ENCODE assay signal across 9 cellular contexts in genomic region chr10:59176241-59177030, GRCh38. TPM values are rescaled to one million over a fixed set of nuclear protein-coding genes. Genes with fewer than 3 reads are reported as not detected.
DNase-seq lines count a peak whose midpoint lies in the region; ATAC-seq and TF ChIP-seq lines count a peak whose summit lies in the region.
"Had no signal": no experiment of that assay in that cellular context is flagged by ENCODE, and none has a peak within 500 bp of the region (broad histone marks: within the 10 kb centered on the region; RNA-seq: fewer than 3 reads in every experiment).

PHYHIPL (plus strand) TSS chr10:59176643; CDS start chr10:59176854, 211 bp downstream.

- WGBS in GM23248 (ENCODE audit: low coverage in 1 of 2, low lambda C conversion rate in 2 of 2, missing lambda C conversion rate in 2 of 2), 2 experiments, result 1 to 2% methylated on average over 40 to 58 of the region's 90 CpGs

- no peaks in the 10 kb centered on the region for H3K36me3 ChIP-seq in GM23248 (ENCODE audit: low read depth)

- H3K4me3 ChIP-seq in GM23248, result peak within 1 kb of the TSS; percentile 35; the same call in 1 of the 2 replicates
- H3K4me3 ChIP-seq in fibroblast of the aortic adventitia (ENCODE audit: low read depth, low read length), result peak within 1 kb of the TSS; percentile 4

- H3F3A ChIP-seq in GM23248 (ENCODE audit: insufficient read depth), result no peaks in the 10 kb centered on the region

- peak; percentile 28 for ATAC-seq in omental fat pad (ENCODE audit: low FRiP score)
- ATAC-seq in GM18498 (IDR thresholded peaks at IDR 0.05; ENCODE audit: unreplicated experiment), result no peak
- no peak for ATAC-seq in HG02798 (IDR thresholded peaks at IDR 0.05; ENCODE audit: poor library complexity, unreplicated experiment)
- ATAC-seq in GM21423 (IDR thresholded peaks at IDR 0.05; ENCODE audit: unreplicated experiment), result no peak

- in situ Hi-C loops in GM23248 (cut with MboI), result loop anchor here (25.0 kb wide), 1 partner anchor 664 kb away; the partner anchor contains the start of gene BICC1

- TF ChIP-seq CTCF in fibroblast of the aortic adventitia (IDR thresholded peaks at IDR 0.05; ENCODE audit: insufficient read depth, low read length) (no peak), omental fat pad (IDR thresholded peaks at IDR 0.05) (no peak)

- no peaks in the 10 kb centered on the region for H3K79me2 ChIP-seq in GM23248 (ENCODE audit: insufficient read depth)

- DNase-seq in GM23248, result peak; percentile 23
- peak; percentile 94 for DNase-seq in NCI-H748 (lab: John Stamatoyannopoulos, UW; ENCODE audit: unreplicated experiment)
- DNase-seq in fibroblast of the aortic adventitia (ENCODE audit: low read depth), result no peak
- no peak for DNase-seq in omental fat pad (ENCODE audit: low spot score)
- DNase-seq in GDM1 (lab: John Stamatoyannopoulos, UW), result no peak

- no peak within 1 kb of the TSS for H3K9ac ChIP-seq in GM23248

- H2AFZ ChIP-seq in GM23248, result no peak within 1 kb of the TSS

- no peaks in the 10 kb centered on the region for H4K20me1 ChIP-seq in GM23248 (ENCODE audit: insufficient read depth)

- H3K9me2 ChIP-seq in GM23248 (ENCODE audit: insufficient read depth), result no peaks in the 10 kb centered on the region

- H3K4me1 ChIP-seq in GM23248 (ENCODE audit: insufficient read depth), result no peaks in the 10 kb centered on the region

- H3K4me2 ChIP-seq in GM23248 (ENCODE audit: unreplicated experiment), result peak within 1 kb of the TSS; percentile 56

- H3K27me3 ChIP-seq in GM23248 (replicated peaks; ENCODE audit: insufficient read depth), result peaks cover 22% of the 10 kb centered on the region

- H3K9me3 ChIP-seq in GM23248 (ENCODE audit: low read depth), result no peaks in the 10 kb centered on the region

- H3K27ac ChIP-seq in GM23248, result no peak within 1 kb of the TSS

RNA-seq across cellular contexts. Expression of gene PHYHIPL, which starts in this region (rescaled TPM):
- total RNA-seq in GM23248 (2014; rRNA removed; shearing (Covaris generic)), result not detected in 2 replicates
- not detected in 2 replicates for polyA plus RNA-seq in GM23248 (2016; fragmentation: Nextera tagmentation; extraction: Ambion mirVana)
- total RNA-seq in fibroblast of the aortic adventitia (ENCODE audit: low replicate concordance) (not detected in 2 replicates), omental fat pad (not detected)
- total RNA-seq: dermis microvascular lymphatic vessel endothelial cell had no signal

Comparison
In these comparisons a context has a peak if more than half of its experiments do, and no peak if none do; other contexts are left out.
1. Peak in DNase-seq, H3K4me3 ChIP-seq and H3K4me2 ChIP-seq in GM23248; RNA of the gene not detected or under 1 TPM.
2. Peak in ATAC-seq in omental fat pad; RNA of the gene not detected or under 1 TPM.